1 cellular context compared by ENCODE assay signal in the genomic region with DNA sequence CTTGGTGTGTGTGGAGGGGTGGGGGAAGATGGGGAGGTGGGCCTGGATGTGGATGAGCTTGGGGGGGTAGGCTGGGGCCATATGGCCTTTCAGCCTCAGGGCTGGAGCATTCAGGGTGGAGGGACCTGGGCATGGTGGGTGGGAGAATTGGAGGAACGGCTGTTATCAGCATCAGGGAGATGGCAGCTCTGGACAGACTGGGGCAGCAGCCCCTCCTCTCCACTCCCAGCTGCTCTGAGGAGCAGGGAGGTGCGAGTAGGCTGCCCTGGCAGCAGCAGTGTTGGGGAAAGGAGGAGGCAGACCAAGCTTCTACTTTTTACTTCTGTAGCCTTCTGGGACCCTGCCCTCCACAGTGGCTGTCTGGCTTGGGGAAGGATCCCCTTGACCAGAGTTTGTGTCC.
TF ChIP-seq lines count a peak whose summit lies in the region.

No MANE protein-coding gene starts in this region.

TF ChIP-seq in IMR-90, 13 proteins besides CTCF, POLR2A, EP300 and RAD21:
- no peak for TF ChIP-seq SMC3 (IDR thresholded peaks at IDR 0.05; ENCODE audit: low read depth, low read length)
- no peak for TF ChIP-seq MAFK (IDR thresholded peaks at IDR 0.05; ENCODE audit: low read depth, low read length)
- no peak for TF ChIP-seq FOS (IDR thresholded peaks at IDR 0.05; ENCODE audit: low read depth, low read length)
- no peak for TF ChIP-seq CEBPB (IDR thresholded peaks at IDR 0.05; ENCODE audit: low read depth, low read length)
- TF ChIP-seq ELK1 (IDR thresholded peaks at IDR 0.05; ENCODE audit: borderline replicate concordance, low read depth, low read length): no peak
- TF ChIP-seq MAZ (IDR thresholded peaks at IDR 0.05; ENCODE audit: borderline replicate concordance, low read depth, low read length): no peak
- no peak for TF ChIP-seq RFX5 (IDR thresholded peaks at IDR 0.05; ENCODE audit: low read depth, low read length)
- TF ChIP-seq BHLHE40 (IDR thresholded peaks at IDR 0.05; ENCODE audit: low read depth, low read length): no peak
- no peak for TF ChIP-seq NFE2L2 (IDR thresholded peaks at IDR 0.05; ENCODE audit: low read depth, low read length)
- no peak for TF ChIP-seq MXI1 (IDR thresholded peaks at IDR 0.05; ENCODE audit: borderline replicate concordance, low read depth, low read length)
- TF ChIP-seq CHD1 (IDR thresholded peaks at IDR 0.05; ENCODE audit: low read depth, low read length): no peak
- TF ChIP-seq, protein P1, sequence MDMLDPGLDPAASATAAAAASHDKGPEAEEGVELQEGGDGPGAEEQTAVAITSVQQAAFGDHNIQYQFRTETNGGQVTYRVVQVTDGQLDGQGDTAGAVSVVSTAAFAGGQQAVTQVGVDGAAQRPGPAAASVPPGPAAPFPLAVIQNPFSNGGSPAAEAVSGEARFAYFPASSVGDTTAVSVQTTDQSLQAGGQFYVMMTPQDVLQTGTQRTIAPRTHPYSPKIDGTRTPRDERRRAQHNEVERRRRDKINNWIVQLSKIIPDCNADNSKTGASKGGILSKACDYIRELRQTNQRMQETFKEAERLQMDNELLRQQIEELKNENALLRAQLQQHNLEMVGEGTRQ (IDR thresholded peaks at IDR 0.05; ENCODE audit: low read depth, low read length): no peak
- TF ChIP-seq RCOR1 (IDR thresholded peaks at IDR 0.05; ENCODE audit: insufficient replicate concordance, low read length): no peak
